Comparison of ENCODE assay signal across 19 cellular contexts in the genomic region with DNA sequence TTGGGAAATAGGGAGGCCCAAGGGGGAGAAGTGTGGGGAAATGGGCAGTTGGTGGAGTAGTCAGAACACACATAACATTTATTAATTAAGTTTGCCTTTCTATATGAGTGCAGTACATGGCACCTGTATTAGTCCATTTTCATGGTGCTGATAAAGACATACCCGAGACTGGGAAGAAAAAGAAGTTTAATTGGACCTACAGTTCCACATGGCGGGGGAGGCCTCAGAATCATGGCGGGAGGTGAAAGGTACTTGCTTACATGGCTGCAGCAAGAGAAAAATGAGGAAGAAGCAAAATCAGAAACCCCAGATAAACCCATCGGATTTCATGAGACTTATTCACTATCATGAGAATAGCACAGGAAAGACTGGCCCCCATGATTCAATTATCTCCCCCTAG. TPM values are rescaled to one million over a fixed set of nuclear protein-coding genes. Genes with fewer than 3 reads are reported as not detected.
DNase-seq lines count a peak whose midpoint lies in the region; ATAC-seq and TF ChIP-seq lines count a peak whose summit lies in the region.
"Had no signal": no experiment of that assay in that cellular context is flagged by ENCODE, and none has a peak within 500 bp of the region (broad histone marks: within the 10 kb centered on the region; RNA-seq: fewer than 3 reads in every experiment).

No MANE protein-coding gene starts in this region.

- H3K36me3 Mint-ChIP-seq in activated CD8-positive, alpha-beta T cell treated with anti-CD3 and anti-CD28 coated beads, Interleukin-2, amount 10 ng/mL, durations not matched to agents 7 days and 5 days (ENCODE audit: low read depth), result peaks cover 9% of the 10 kb centered on the region
- peaks cover 1% of the 10 kb centered on the region for H3K36me3 Mint-ChIP-seq in activated CD8-positive, alpha-beta T cell treated with anti-CD3 and anti-CD28 coated beads for 36 hours (ENCODE audit: low read depth)
- H3K36me3 Mint-ChIP-seq in IgD-negative memory B cell (peaks cover 3% of the 10 kb centered on the region), progenitor cell of endocrine pancreas (ENCODE audit: insufficient read depth) (no peaks in the 10 kb centered on the region)
- H3K36me3 Mint-ChIP-seq in central memory CD8-positive, alpha-beta T cell (ENCODE audit: insufficient read depth), result peaks cover 10% of the 10 kb centered on the region

- intact Hi-C loops in activated CD8-positive, alpha-beta T cell treated with anti-CD3 and anti-CD28 coated beads for 36 hours (cut with micrococcal nuclease), result no loop called here
- intact Hi-C loops in sciatic nerve (cut with DNase I), result no loop called here

- H3K4me2 ChIP-seq in MM.1S (ENCODE audit: low read depth, low read length), result no peak overlapping the region

- no peak for DNase-seq in activated CD8-positive, alpha-beta T cell treated with anti-CD3 and anti-CD28 coated beads, Interleukin-2, amount 10 ng/mL, durations not matched to agents 7 days and 5 days
- no peak for DNase-seq in activated CD8-positive, alpha-beta T cell treated with anti-CD3 and anti-CD28 coated beads for 36 hours
- DNase-seq in central memory CD8-positive, alpha-beta T cell (ENCODE audit: low spot score in 2 of 2), result no peak
- DNase-seq in progenitor cell of endocrine pancreas (ENCODE audit: low spot score, unreplicated experiment) (no peak), sciatic nerve (ENCODE audit: low spot score) (no peak), MM.1S (no peak)
- DNase-seq: activated CD4-positive, CD25-positive, alpha-beta regulatory T cell treated with anti-CD3 and anti-CD28 coated beads, Interleukin-2, amount 50 U/mL, for 72 hours; activated naive CD4-positive, alpha-beta T cell treated with Interleukin-2 at 50 U/mL for 16 hours; DMS153; left ventricle myocardium inferior; mucosa of descending colon; NCI-H1417 treated with DMSO at 0.1 percent for 48 hours; NCI-H524 treated with DMSO at 0.1 percent for 48 hours; SHP77; stimulated activated CD4-positive, alpha-beta T cell treated with anti-CD3 and anti-CD28 coated beads, Interleukin-1b, Interleukin-23, amount 100 ng/mL, for 48 hours had no signal

- no peaks in the 10 kb centered on the region for H3K9me2 ChIP-seq in MM.1S (replicated peaks; ENCODE audit: insufficient read depth, low read length)

- POLR2A ChIA-PET in activated CD8-positive, alpha-beta T cell treated with anti-CD3 and anti-CD28 coated beads, Interleukin-2, amount 10 ng/mL, durations not matched to agents 7 days and 5 days (lab: Charles Lee), result no interaction called here
- POLR2A ChIA-PET in activated CD8-positive, alpha-beta T cell treated with anti-CD3 and anti-CD28 coated beads for 36 hours (lab: Charles Lee), result no interaction called here

- H3K4me1 Mint-ChIP-seq in activated CD8-positive, alpha-beta T cell treated with anti-CD3 and anti-CD28 coated beads, Interleukin-2, amount 10 ng/mL, durations not matched to agents 7 days and 5 days (ENCODE audit: low read depth), result peaks cover 27% of the 10 kb centered on the region
- H3K4me1 Mint-ChIP-seq in activated CD8-positive, alpha-beta T cell treated with anti-CD3 and anti-CD28 coated beads for 36 hours (ENCODE audit: low read depth), result peaks cover 17% of the 10 kb centered on the region
- H3K4me1 Mint-ChIP-seq in IgD-negative memory B cell (peaks cover 17 to 30% (median 23%) of the 10 kb centered on the region in 3 donors), progenitor cell of endocrine pancreas (ENCODE audit: low read depth) (peaks cover 19% of the 10 kb centered on the region)
- peaks cover 32% of the 10 kb centered on the region for H3K4me1 Mint-ChIP-seq in central memory CD8-positive, alpha-beta T cell

- H3K9me3 ChIP-seq in MM.1S (replicated peaks; ENCODE audit: insufficient read depth, low read length), result no peaks in the 10 kb centered on the region
- H3K9me3 ChIP-seq: A549, BLaER1, left ventricle myocardium inferior, mucosa of descending colon had no signal

- H3F3A ChIP-seq in MM.1S (ENCODE audit: insufficient read depth, low read length), result no peaks in the 10 kb centered on the region

- H3K4me3 ChIP-seq in MM.1S (ENCODE audit: low read length), result no peak overlapping the region
- H3K4me3 ChIP-seq: A549, BLaER1, mucosa of descending colon had no signal

- peaks cover 9% of the 10 kb centered on the region for H3K79me2 ChIP-seq in MM.1S (ENCODE audit: low read length)

- H3K36me3 ChIP-seq in MM.1S (replicated peaks; ENCODE audit: insufficient read depth, low read length), result no peaks in the 10 kb centered on the region
- H3K36me3 ChIP-seq: BLaER1, left ventricle myocardium inferior had no signal

- TF ChIP-seq CTCF in activated CD8-positive, alpha-beta T cell treated with anti-CD3 and anti-CD28 coated beads for 36 hours (IDR thresholded peaks at IDR 0.05), result no peak
- TF ChIP-seq CTCF in progenitor cell of endocrine pancreas (IDR thresholded peaks at IDR 0.05; ENCODE audit: unreplicated experiment) (no peak), MM.1S (IDR thresholded peaks at IDR 0.05; ENCODE audit: low read length) (no peak)

- H3K27ac ChIP-seq in MM.1S (ENCODE audit: low read length), result no peak overlapping the region
- H3K27ac ChIP-seq: A549, BLaER1, left ventricle myocardium inferior had no signal

- H2AFZ ChIP-seq in MM.1S (ENCODE audit: low read length), result no peak overlapping the region

- no peak overlapping the region for H3K9ac ChIP-seq in MM.1S (ENCODE audit: low read length)
- H3K9ac ChIP-seq: BLaER1 had no signal

- H3K27me3 ChIP-seq in MM.1S (replicated peaks; ENCODE audit: insufficient read depth, low read length), result no peaks in the 10 kb centered on the region
- H3K27me3 ChIP-seq: BLaER1 had no signal

- peak overlapping the region; percentile 20 for H3K4me3 Mint-ChIP-seq in activated CD8-positive, alpha-beta T cell treated with anti-CD3 and anti-CD28 coated beads, Interleukin-2, amount 10 ng/mL, durations not matched to agents 7 days and 5 days
- no peak overlapping the region for H3K4me3 Mint-ChIP-seq in activated CD8-positive, alpha-beta T cell treated with anti-CD3 and anti-CD28 coated beads for 36 hours
- H3K4me3 Mint-ChIP-seq in IgD-negative memory B cell (peak overlapping the region in 3 of 4 donors; percentile 43 to 100 (median 98)), progenitor cell of endocrine pancreas (ENCODE audit: low read depth) (peak overlapping the region; percentile 59)
- peak overlapping the region; percentile 87 for H3K4me3 Mint-ChIP-seq in central memory CD8-positive, alpha-beta T cell

- H3K27ac Mint-ChIP-seq in activated CD8-positive, alpha-beta T cell treated with anti-CD3 and anti-CD28 coated beads, Interleukin-2, amount 10 ng/mL, durations not matched to agents 7 days and 5 days, result no peak overlapping the region
- H3K27ac Mint-ChIP-seq in activated CD8-positive, alpha-beta T cell treated with anti-CD3 and anti-CD28 coated beads for 36 hours, result no peak overlapping the region
- H3K27ac Mint-ChIP-seq in IgD-negative memory B cell (peak overlapping the region in 1 of 3 donors; percentile 56), progenitor cell of endocrine pancreas (no peak overlapping the region)
- H3K27ac Mint-ChIP-seq in central memory CD8-positive, alpha-beta T cell (ENCODE audit: low read depth), result no peak overlapping the region

- ATAC-seq in activated CD8-positive, alpha-beta T cell treated with anti-CD3 and anti-CD28 coated beads, Interleukin-2, amount 10 ng/mL, durations not matched to agents 7 days and 5 days, result no peak
- no peak for ATAC-seq in activated CD8-positive, alpha-beta T cell treated with anti-CD3 and anti-CD28 coated beads for 36 hours
- ATAC-seq in central memory CD8-positive, alpha-beta T cell (replicated peaks; ENCODE audit: extremely low read depth, poor library complexity, severe bottlenecking), result no peak
- ATAC-seq in sciatic nerve, result no peak
- no peak for ATAC-seq in HG02798 (IDR thresholded peaks at IDR 0.05; ENCODE audit: poor library complexity, unreplicated experiment)
- ATAC-seq: A549, mucosa of descending colon had no signal

- CTCF ChIA-PET in activated CD8-positive, alpha-beta T cell treated with anti-CD3 and anti-CD28 coated beads, Interleukin-2, amount 10 ng/mL, durations not matched to agents 7 days and 5 days (lab: Charles Lee), result no interaction called here
- CTCF ChIA-PET in activated CD8-positive, alpha-beta T cell treated with anti-CD3 and anti-CD28 coated beads for 36 hours (lab: Charles Lee), result no interaction called here

- H3K27me3 Mint-ChIP-seq in activated CD8-positive, alpha-beta T cell treated with anti-CD3 and anti-CD28 coated beads, Interleukin-2, amount 10 ng/mL, durations not matched to agents 7 days and 5 days (ENCODE audit: low read depth), result no peaks in the 10 kb centered on the region
- no peaks in the 10 kb centered on the region for H3K27me3 Mint-ChIP-seq in activated CD8-positive, alpha-beta T cell treated with anti-CD3 and anti-CD28 coated beads for 36 hours
- H3K27me3 Mint-ChIP-seq in IgD-negative memory B cell (no peaks in the 10 kb centered on the region), progenitor cell of endocrine pancreas (no peaks in the 10 kb centered on the region)
- no peaks in the 10 kb centered on the region for H3K27me3 Mint-ChIP-seq in central memory CD8-positive, alpha-beta T cell

- peaks cover 5% of the 10 kb centered on the region for H3K9me3 Mint-ChIP-seq in activated CD8-positive, alpha-beta T cell treated with anti-CD3 and anti-CD28 coated beads, Interleukin-2, amount 10 ng/mL, durations not matched to agents 7 days and 5 days (ENCODE audit: insufficient read depth)
- no peaks in the 10 kb centered on the region for H3K9me3 Mint-ChIP-seq in activated CD8-positive, alpha-beta T cell treated with anti-CD3 and anti-CD28 coated beads for 36 hours
- no peaks in the 10 kb centered on the region for H3K9me3 Mint-ChIP-seq in IgD-negative memory B cell
- no peaks in the 10 kb centered on the region for H3K9me3 Mint-ChIP-seq in central memory CD8-positive, alpha-beta T cell
- H3K9me3 Mint-ChIP-seq in progenitor cell of endocrine pancreas (ENCODE audit: low read depth), result no peaks in the 10 kb centered on the region

- no peaks in the 10 kb centered on the region for H4K20me1 ChIP-seq in MM.1S (ENCODE audit: insufficient read depth, low read length)
- H4K20me1 ChIP-seq: BLaER1 had no signal

- H3K4me1 ChIP-seq in MM.1S (ENCODE audit: low read length), result 0 out of 2 replicates have a peak, but pooled peaks cover 5% of the 10 kb centered on the region

RNA-seq across cellular contexts. Expression of gene SLC35A3, which starts 1.6 kb away (rescaled TPM):
- total RNA-seq in activated CD8-positive, alpha-beta T cell treated with anti-CD3 and anti-CD28 coated beads, Interleukin-2, amount 10 ng/mL, durations not matched to agents 7 days and 5 days, result 10 to 100 TPM; 18.3 to 18.8 TPM
- total RNA-seq in activated CD8-positive, alpha-beta T cell treated with anti-CD3 and anti-CD28 coated beads for 36 hours, result 10 to 100 TPM; 17.5 to 19.3 TPM
- polyA plus RNA-seq in IgD-negative memory B cell, result 11.0 TPM
- total RNA-seq in progenitor cell of endocrine pancreas (14.3 and 16.5 TPM in 2 replicates), sciatic nerve (23.8 TPM)
